12 cellular contexts compared by ENCODE assay signal in the genomic region with DNA sequence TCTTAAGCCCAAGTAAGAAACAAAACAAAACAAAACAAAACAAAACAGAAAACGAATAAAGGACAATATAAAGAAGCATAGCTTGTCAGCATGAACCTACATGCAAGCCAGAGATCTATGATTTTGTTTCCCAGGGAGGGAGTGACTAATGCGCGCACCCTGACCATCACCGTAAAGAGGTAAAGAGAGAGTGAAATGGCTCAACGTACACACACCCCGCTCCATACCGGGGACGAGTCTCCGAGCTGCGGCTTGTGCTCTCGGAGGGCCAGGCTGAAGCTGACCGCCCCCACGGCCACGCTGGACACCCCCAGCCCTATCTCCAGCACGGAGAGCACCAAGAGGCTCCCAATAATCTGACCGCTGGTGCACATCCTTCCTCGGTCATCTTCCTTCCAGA. TPM values are rescaled to one million over a fixed set of nuclear protein-coding genes. Genes with fewer than 3 reads are reported as not detected.
DNase-seq lines count a peak whose midpoint lies in the region; FAIRE-seq and TF ChIP-seq lines count a peak whose summit lies in the region.
"Had no signal": no experiment of that assay in that cellular context is flagged by ENCODE, and none has a peak within 500 bp of the region (broad histone marks: within the 10 kb centered on the region; RNA-seq: fewer than 3 reads in every experiment).

No MANE protein-coding gene starts in this region.

- no peak overlapping the region for H2BK20ac ChIP-seq in H1 (ENCODE audit: low read length)

- no peak overlapping the region for H3K4ac ChIP-seq in H1 (replicated peaks; ENCODE audit: insufficient read length, low read depth, low read length)

- H2BK120ac ChIP-seq in H1 (replicated peaks; ENCODE audit: low read depth, low read length), result no peak overlapping the region

- H3K23me2 ChIP-seq in H1 (ENCODE audit: low read depth, low read length), result peaks cover 15% of the 10 kb centered on the region

- no peaks in the 10 kb centered on the region for H3K9me3 Mint-ChIP-seq in Calu3 (ENCODE audit: low read depth, unreplicated experiment)
- H3K9me3 Mint-ChIP-seq: T-helper 1 cell treated with Interleukin-12 subunit alpha and Interleukin-12 subunit beta and Interleukin-4 antibody, amounts not matched to agents 30 μg/mL and 1 μg/mL, for 36 hours had no signal

- no peak for DNase-seq in Calu3
- DNase-seq in NCI-H146 (lab: John Stamatoyannopoulos, UW), result peak; percentile 47
- no peak for DNase-seq in H1 (ENCODE audit: low read depth in 1 of 2, low spot score in 2 of 2)
- DNase-seq in activated naive CD4-positive, alpha-beta T cell treated with anti-CD3 and anti-CD28 coated beads, Interleukin-2, amount 50 U/mL, for 16 hours, result no peak
- no peak for DNase-seq in SJCRH30
- no peak for DNase-seq in GM03348 (ENCODE audit: low spot score)
- DNase-seq in NCI-H2171 treated with DMSO at 0.1 percent for 48 hours (lab: John Stamatoyannopoulos, UW), result no peak

- H3K27ac ChIP-seq in H1 (ENCODE audit: low read depth, low read length), result no peak overlapping the region
- H3K27ac ChIP-seq in neural cell (ENCODE audit: low read length), result peak overlapping the region; percentile 87
- no peak overlapping the region for H3K27ac ChIP-seq in SJCRH30
- H3K27ac ChIP-seq: ascending aorta had no signal

- peaks cover 12% of the 10 kb centered on the region for H3K36me3 Mint-ChIP-seq in Calu3 (ENCODE audit: insufficient read depth, unreplicated experiment)

- BruUV-seq in Calu3 (replicated peaks; lab: Mats Ljungman, UMichigan), result no TSS peak

- H3K14ac ChIP-seq in H1 (ENCODE audit: insufficient read length), result no peak overlapping the region

- POLR2A ChIA-PET in H1 (lab: Charles Lee; ENCODE audit: partially characterized antibody), result interaction anchor here (1.0 to 1.3 kb wide), 2 partner anchors 31 to 348 kb away, joined by 3 to 4 read pairs; no protein-coding TSS in a partner anchor

- no peak overlapping the region for H3K56ac ChIP-seq in H1 (replicated peaks; ENCODE audit: insufficient read length, low read depth, low read length)

- H3K4me3 Mint-ChIP-seq in Calu3 (ENCODE audit: low read depth, unreplicated experiment), result peak overlapping the region; percentile 74
- H3K4me3 Mint-ChIP-seq: T-helper 1 cell treated with Interleukin-12 subunit alpha and Interleukin-12 subunit beta and Interleukin-4 antibody, amounts not matched to agents 30 μg/mL and 1 μg/mL, for 36 hours had no signal

- H4K20me1 ChIP-seq in H1 (replicated peaks in 1 of 2; ENCODE audit: control insufficient read depth in 1 of 2, insufficient read depth in 2 of 2, low read length in 2 of 2), result no peaks in the 10 kb centered on the region
- no peaks in the 10 kb centered on the region for H4K20me1 ChIP-seq in neural cell (ENCODE audit: insufficient read depth)

- no peak overlapping the region for H4K91ac ChIP-seq in H1 (replicated peaks; ENCODE audit: insufficient read length, low read length)

- no peaks in the 10 kb centered on the region for H3K9me3 ChIP-seq in H1 (ENCODE audit: insufficient read depth in 2 of 2, low read depth in 1 of 2, low read length in 1 of 2)
- no peaks in the 10 kb centered on the region for H3K9me3 ChIP-seq in neural cell (ENCODE audit: low read length)
- no peaks in the 10 kb centered on the region for H3K9me3 ChIP-seq in SJCRH30 (replicated peaks)
- H3K9me3 ChIP-seq: ascending aorta had no signal

- H2BK5ac ChIP-seq in H1 (ENCODE audit: low read depth, low read length), result no peak overlapping the region

- FAIRE-seq in H1 (lab: Jason Lieb, UNC), result no peak
- FAIRE-seq: GM18507 had no signal

- intact Hi-C loops in Calu3 (cut with micrococcal nuclease; ENCODE audit: unreplicated experiment), result no loop called here

- H3K36me3 ChIP-seq in H1 (ENCODE audit: control insufficient read depth in 2 of 4, insufficient read depth in 4 of 4, low read length in 3 of 4) (no peaks in the 10 kb centered on the region), neural cell (ENCODE audit: insufficient read depth, low read length) (no peaks in the 10 kb centered on the region), SJCRH30 (no peaks in the 10 kb centered on the region)
- H3K36me3 ChIP-seq: ascending aorta had no signal

- no peak overlapping the region for H2BK15ac ChIP-seq in H1 (ENCODE audit: low read length)

- no peak overlapping the region for H4K5ac ChIP-seq in H1 (ENCODE audit: insufficient read length, low read depth, low read length)

- H3K4me2 ChIP-seq in H1 (ENCODE audit: insufficient read depth in 1 of 2, low read depth in 2 of 2, low read length in 2 of 2) (peak overlapping the region; percentile 98), neural cell (ENCODE audit: low read length) (peak overlapping the region; percentile 74)

- H3K23ac ChIP-seq in H1 (ENCODE audit: insufficient read length), result no peak overlapping the region

- H3K79me1 ChIP-seq in H1 (ENCODE audit: low read depth, low read length), result no peaks in the 10 kb centered on the region

- H3K27me3 ChIP-seq in H1 (replicated peaks in 1 of 4; ENCODE audit: control insufficient read depth in 3 of 4, extremely low read depth in 1 of 4, insufficient read depth in 3 of 4, low read length in 3 of 4), result peaks cover 2 to 28% (median 19%) of the 10 kb centered on the region in 4 experiments
- H3K27me3 ChIP-seq in neural cell (ENCODE audit: insufficient read depth, low read depth, low read length), result peaks cover 13% of the 10 kb centered on the region
- H3K27me3 ChIP-seq in SJCRH30, result no peaks in the 10 kb centered on the region
- H3K27me3 ChIP-seq: ascending aorta had no signal

- H3K4me3 ChIP-seq in H1 (ENCODE audit: extremely low read depth in 1 of 4, insufficient read depth in 2 of 4, low read depth in 3 of 4, low read length in 4 of 4) (peak overlapping the region; percentile 47 to 66 (median 65)), neural cell (ENCODE audit: low read length) (peak overlapping the region; percentile 82), SJCRH30 (no peak overlapping the region)

- no peak overlapping the region for H4K8ac ChIP-seq in H1 (ENCODE audit: extremely low read depth, insufficient read depth, low read length)

- no peak overlapping the region for H2AK5ac ChIP-seq in H1 (ENCODE audit: low read depth, low read length)

- 3% methylated on average over 17 of the region's 17 CpGs; no CpG with 5 or more reads in 1 of the 2 experiments for WGBS in H1 (ENCODE audit: extremely low coverage in 1 of 2, insufficient coverage in 1 of 2, insufficient read length in 1 of 2, insufficient replicate concordance in 2 of 2, low coverage in 1 of 2, low lambda C conversion rate in 2 of 2, missing lambda C conversion rate in 1 of 2), 2 experiments

- no peak for TF ChIP-seq EP300 in H1 (IDR thresholded peaks at IDR 0.05; ENCODE audit: borderline replicate concordance in 1 of 2, low read depth in 2 of 2, low read length in 2 of 2)
- TF ChIP-seq EP300 in neural cell (conservative IDR thresholded peaks at IDR 0.05; ENCODE audit: poor library complexity, severe bottlenecking), result no peak

- H3K27ac Mint-ChIP-seq in Calu3 (ENCODE audit: unreplicated experiment), result no peak overlapping the region

- H2BK12ac ChIP-seq in H1 (ENCODE audit: low read depth, low read length), result 0 out of 2 replicates have a peak overlapping the region, but pooled peaks have one; percentile 12

- peak overlapping the region; percentile 76; the same call in 1 of the 2 replicates for H2AFZ ChIP-seq in H1 (ENCODE audit: low read length)
- H2AFZ ChIP-seq in neural cell (ENCODE audit: low read depth, low read length), result peak overlapping the region; percentile 91

- TF ChIP-seq CTCF in Calu3 (IDR thresholded peaks at IDR 0.05; ENCODE audit: unreplicated experiment) (no peak), H1 (IDR thresholded peaks at IDR 0.05; ENCODE audit: control extremely low read depth in 1 of 3, insufficient read depth in 1 of 3, low read depth in 1 of 3, low read length in 3 of 3) (no peak), neural cell (IDR thresholded peaks at IDR 0.05; ENCODE audit: poor library complexity, severe bottlenecking) (no peak)

- H3F3A ChIP-seq in neural cell (ENCODE audit: insufficient read depth, low read length, poor library complexity, severe bottlenecking), result no peaks in the 10 kb centered on the region

- no peaks in the 10 kb centered on the region for H3K79me2 ChIP-seq in H1 (ENCODE audit: control insufficient read depth in 1 of 2, insufficient read depth in 2 of 2, low read length in 2 of 2)
- H3K79me2 ChIP-seq in neural cell (replicated peaks; ENCODE audit: insufficient read depth, low read length), result peaks cover 31% of the 10 kb centered on the region

- CTCF ChIA-PET in Calu3 (lab: Charles Lee), result interaction anchor here (0.6 to 0.9 kb wide), 2 partner anchors 32 to 539 kb away, joined by 3 to 4 read pairs; no protein-coding TSS in a partner anchor
- CTCF ChIA-PET in H1 (lab: Charles Lee; ENCODE audit: partially characterized antibody), result interaction anchor here (0.7 to 1.7 kb wide), 6 partner anchors 13 to 1031 kb away, joined by 3 to 9 read pairs (median 4); no protein-coding TSS in a partner anchor

- peaks cover 14% of the 10 kb centered on the region for H3K27me3 Mint-ChIP-seq in Calu3 (ENCODE audit: unreplicated experiment)

- H3K4me1 Mint-ChIP-seq in Calu3 (ENCODE audit: low read depth, unreplicated experiment), result peaks cover 16% of the 10 kb centered on the region

- no peaks in the 10 kb centered on the region for H3K9me2 ChIP-seq in neural cell (ENCODE audit: insufficient read depth, low read length)

- TF ChIP-seq RAD21 in H1 (IDR thresholded peaks at IDR 0.05 in 1 of 2, conservative IDR thresholded peaks at IDR 0.05 in 1 of 2; ENCODE audit: low read depth in 2 of 2, low read length in 2 of 2), result no peak
- no peak for TF ChIP-seq RAD21 in neural cell (conservative IDR thresholded peaks at IDR 0.05)

- no peak for TF ChIP-seq POLR2A in H1 (IDR thresholded peaks at IDR 0.05; ENCODE audit: control extremely low read depth in 1 of 2, low read depth in 2 of 2, low read length in 2 of 2)

- H3K18ac ChIP-seq in H1 (ENCODE audit: extremely low read depth, low read length), result no peak overlapping the region

- H3K9ac ChIP-seq in H1 (replicated peaks in 1 of 4; ENCODE audit: extremely low read depth in 1 of 4, low read depth in 3 of 4, low read length in 3 of 4), result no peak overlapping the region; a peak in 1 of 7 replicates
- H3K9ac ChIP-seq in neural cell (ENCODE audit: low read length), result peak overlapping the region; percentile 89

- H3K4me1 ChIP-seq in H1 (replicated peaks in 1 of 4; ENCODE audit: control insufficient read depth in 3 of 4, insufficient read depth in 4 of 4, low read length in 3 of 4), result peaks cover 0 to 3% (median 2%) of the 10 kb centered on the region in 4 experiments; a peak in 4 of 7 replicates
- H3K4me1 ChIP-seq in SJCRH30, result no peaks in the 10 kb centered on the region

RNA-seq across cellular contexts. Expression of a gene that starts 1.1 kb away (rescaled TPM):
- total RNA-seq in Calu3 (2022), result not detected in 2 replicates
- total RNA-seq in H1 (2021; fragmentation: NEBNext Ultra II Directional; extraction: Animal tissue kit (Norgen Biotek cat#: 25700)), result 0.07 and 0.33 TPM in 2 replicates
- polyA plus RNA-seq in H1 (2011; rRNA removed) (0.03 and 0.06 TPM in 2 replicates), neural cell (30.3 and 35.7 TPM in 2 replicates)
- 0.04 TPM for polyA plus RNA-seq in H1 (2011; cell fraction: cytosol; rRNA removed)
- polyA plus RNA-seq in H1 (2011; cell fraction: nucleus; rRNA removed), result 0.13 TPM
- polyA plus RNA-seq in H1 (2012, experiment 1 of 2), result 0.05 to 0.15 TPM (median 0.09 TPM) in 4 replicates
- polyA plus RNA-seq in H1 (2012, experiment 2 of 2), result 0.47 TPM
- polyA plus RNA-seq in H1 (2013, experiment 1 of 2), result 0.08 TPM
- polyA plus RNA-seq in H1 (2013, experiment 2 of 2), result 0.06 TPM
- polyA minus RNA-seq in H1 (2011; rRNA and poly(A)+ RNA removed), result 0.09 and 0.29 TPM in 2 replicates
- not detected for polyA minus RNA-seq in H1 (2011; cell fraction: cytosol; rRNA and poly(A)+ RNA removed)
- polyA minus RNA-seq in H1 (2011; cell fraction: nucleus; rRNA and poly(A)+ RNA removed), result 0.40 TPM
- 48.5 and 54.6 TPM in 2 replicates for polyA minus RNA-seq in neural cell
- total RNA-seq in SJCRH30 (2014; rRNA removed; shearing (Covaris generic)), result not detected in 2 replicates
- total RNA-seq: ascending aorta, liver had no signal
- polyA plus RNA-seq: liver had no signal
